Comparison of ENCODE assay signal across 28 cellular contexts in the genomic region with DNA sequence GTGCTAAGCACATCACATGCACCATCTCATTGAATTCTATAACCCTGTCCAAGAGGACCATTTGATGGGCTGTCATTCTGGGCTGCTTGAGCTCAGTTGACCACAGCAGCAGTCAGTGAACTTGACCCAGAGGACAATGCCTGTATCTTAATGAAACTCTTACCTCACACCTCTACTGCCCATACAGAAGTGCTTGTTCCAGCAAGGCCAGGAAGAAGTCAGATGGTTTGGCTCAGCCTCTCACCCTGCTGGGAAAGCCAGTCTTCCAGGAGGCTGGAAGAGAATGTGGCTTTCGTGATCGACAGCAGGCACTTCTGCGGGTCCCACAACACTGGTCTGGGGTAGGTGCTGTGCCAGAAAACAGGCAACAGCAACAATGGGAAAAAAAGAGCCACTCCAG. TPM values are rescaled to one million over a fixed set of nuclear protein-coding genes. Genes with fewer than 3 reads are reported as not detected.
"Had no signal": no experiment of that assay in that cellular context is flagged by ENCODE, and none has a peak within 500 bp of the region (broad histone marks: within the 10 kb centered on the region; RNA-seq: fewer than 3 reads in every experiment).

No MANE protein-coding gene starts in this region.

- DNase-seq: activated B cell treated with CpG ODN at 0.5 μM for 24 hours; activated CD4-positive, alpha-beta memory T cell treated with anti-CD3 and anti-CD28 coated beads for 36 hours; activated CD4-positive, alpha-beta T cell treated with anti-CD3 and anti-CD28 coated beads for 4 hours; activated CD4-positive, alpha-beta T cell treated with anti-CD3 and anti-CD28 coated beads, Interleukin-2, amount 10 ng/mL, durations not matched to agents 24 days and 14 days; activated CD4-positive, alpha-beta T cell treated with anti-CD3 and anti-CD28 coated beads, Interleukin-2, amount 50 U/mL, for 1 hour; activated CD4-positive, alpha-beta T cell treated with anti-CD3 and anti-CD28 coated beads, Interleukin-2, amount 50 U/mL, for 4 hours; activated CD4-positive, CD25-positive, alpha-beta regulatory T cell treated with anti-CD3 and anti-CD28 coated beads, Interleukin-2, amount 50 U/mL, for 72 hours; activated CD8-positive, alpha-beta memory T cell treated with anti-CD3 and anti-CD28 coated beads, Interleukin-2, amount 50 U/mL, for 48 hours; activated CD8-positive, alpha-beta T cell treated with anti-CD3 and anti-CD28 coated beads for 36 hours; activated effector memory CD4-positive, alpha-beta T cell treated with Interleukin-2 at 50 U/mL for 16 hours; activated gamma-delta T cell; activated naive CD4-positive, alpha-beta T cell treated with anti-CD3 and anti-CD28 coated beads, Interleukin-2, amount 10 ng/mL, durations not matched to agents 7 days and 5 days; activated naive CD4-positive, alpha-beta T cell treated with Interleukin-2 at 50 U/mL for 16 hours; activated naive CD8-positive, alpha-beta T cell treated with anti-CD3 and anti-CD28 coated beads, Interleukin-2, amount 10 ng/mL, durations not matched to agents 7 days and 5 days; activated naive CD8-positive, alpha-beta T cell treated with anti-CD3 and anti-CD28 coated beads, Interleukin-2, amount 50 U/mL, for 24 hours; activated T-cell treated with anti-CD3 and anti-CD28 coated beads, Interleukin-2, amount 50 U/mL, for 24 hours; activated T-cell treated with anti-CD3 and anti-CD28 coated beads, Interleukin-2, amount 50 U/mL, for 48 hours; amygdala; anterior cingulate cortex; central memory CD4-positive, alpha-beta T cell; T-helper 1 cell; T-helper 2 cell; T-helper 9 cell had no signal

- H3K4me3 ChIP-seq: ascending aorta, cardiac muscle cell had no signal

- H3K9me3 ChIP-seq: ascending aorta had no signal

- ATAC-seq: activated CD8-positive, alpha-beta T cell treated with anti-CD3 and anti-CD28 coated beads for 36 hours; activated naive CD8-positive, alpha-beta T cell treated with anti-CD3 and anti-CD28 coated beads, Interleukin-2, amount 50 U/mL, for 24 hours had no signal

- H3K4me1 ChIP-seq: ascending aorta had no signal

- H3K36me3 ChIP-seq: ascending aorta, cardiac muscle cell had no signal

- H3K27ac ChIP-seq: ascending aorta, cardiac muscle cell, VCaP had no signal

- H3K27me3 ChIP-seq: ascending aorta, cardiac muscle cell had no signal

RNA-seq across cellular contexts. Expression of a gene that starts 47.3 kb away (rescaled TPM):
- total RNA-seq: activated B cell treated with CpG ODN at 0.5 μM for 24 hours; activated CD4-positive, alpha-beta memory T cell treated with anti-CD3 and anti-CD28 coated beads for 36 hours; activated CD4-positive, alpha-beta T cell treated with anti-CD3 and anti-CD28 coated beads, Interleukin-2, amount 10 ng/mL, durations not matched to agents 24 days and 14 days; activated CD8-positive, alpha-beta memory T cell treated with anti-CD3 and anti-CD28 coated beads for 36 hours; activated CD8-positive, alpha-beta T cell treated with anti-CD3 and anti-CD28 coated beads for 36 hours; activated naive CD8-positive, alpha-beta T cell treated with anti-CD3 and anti-CD28 coated beads, Interleukin-2, amount 10 ng/mL, durations not matched to agents 7 days and 5 days; activated T-helper 2 cell treated with anti-CD3 and anti-CD28 coated beads, Interferon-gamma antibody, Interleukin-2, Interleukin-4, amounts not matched to agents 10 μg/mL and 5 μg/mL and 100 μg/mL, durations not matched to agents 14 hours and 24 hours and 36 hours; ascending aorta had no signal
